In genomic region chr12:12451063-12451462, GRCh38 we compare ENCODE assay signal across 22 cellular contexts.
"Had no signal": no experiment of that assay in that cellular context is flagged by ENCODE, and none has a peak within 500 bp of the region (broad histone marks: within the 10 kb centered on the region; RNA-seq: fewer than 3 reads in every experiment).

No MANE protein-coding gene starts in this region.

- H3K27ac Mint-ChIP-seq: activated CD4-positive, alpha-beta T cell treated with anti-CD3 and anti-CD28 coated beads, Interleukin-2, amount 10 ng/mL, durations not matched to agents 7 days and 5 days; activated CD8-positive, alpha-beta T cell treated with anti-CD3 and anti-CD28 coated beads, Interleukin-2, amount 10 ng/mL, durations not matched to agents 7 days and 5 days; activated naive CD4-positive, alpha-beta T cell treated with anti-CD3 and anti-CD28 coated beads for 36 hours; mesothelial cell of epicardium; nephron; progenitor cell of endocrine pancreas; stimulated activated effector memory CD8-positive, alpha-beta T cell treated with anti-CD3 and anti-CD28 coated beads, Interleukin-12 subunit alpha, Interleukin-12 subunit beta, amount 100 ng/mL, for 72 hours; T-cell had no signal

- H3K27me3 Mint-ChIP-seq: activated CD4-positive, alpha-beta T cell treated with anti-CD3 and anti-CD28 coated beads, Interleukin-2, amount 10 ng/mL, durations not matched to agents 7 days and 5 days; brain; progenitor cell of endocrine pancreas; T-cell had no signal

- H3K36me3 Mint-ChIP-seq: mesothelial cell of epicardium had no signal

- H3K4me3 Mint-ChIP-seq: activated CD4-positive, alpha-beta T cell treated with anti-CD3 and anti-CD28 coated beads, Interleukin-2, amount 10 ng/mL, durations not matched to agents 7 days and 5 days; activated CD8-positive, alpha-beta T cell treated with anti-CD3 and anti-CD28 coated beads, Interleukin-2, amount 10 ng/mL, durations not matched to agents 7 days and 5 days; activated naive CD4-positive, alpha-beta T cell treated with anti-CD3 and anti-CD28 coated beads for 36 hours; activated T-cell treated with anti-CD3 and anti-CD28 coated beads, Interleukin-2, amount 50 U/mL, for 4 hours; brain; mesothelial cell of epicardium; nephron; stimulated activated effector memory CD8-positive, alpha-beta T cell treated with anti-CD3 and anti-CD28 coated beads, Interleukin-12 subunit alpha, Interleukin-12 subunit beta, amount 100 ng/mL, for 72 hours; T-cell had no signal

- H3K9me3 ChIP-seq: gastrocnemius medialis, heart left ventricle, testis, upper lobe of right lung had no signal

- H3K27me3 ChIP-seq: gastrocnemius medialis, heart left ventricle, testis, upper lobe of right lung had no signal

- DNase-seq: activated CD4-positive, alpha-beta T cell treated with anti-CD3 and anti-CD28 coated beads, Interleukin-2, amount 10 ng/mL, durations not matched to agents 7 days and 5 days; activated CD8-positive, alpha-beta T cell treated with anti-CD3 and anti-CD28 coated beads, Interleukin-2, amount 10 ng/mL, durations not matched to agents 7 days and 5 days; activated naive CD4-positive, alpha-beta T cell treated with anti-CD3 and anti-CD28 coated beads for 36 hours; activated T-cell treated with anti-CD3 and anti-CD28 coated beads, Interleukin-2, amount 50 U/mL, for 4 hours; central memory CD4-positive, alpha-beta T cell; gastrocnemius medialis; heart left ventricle; kidney glomerular epithelial cell; right cardiac atrium; stimulated activated CD4-positive, alpha-beta T cell treated with anti-CD3 and anti-CD28 coated beads, Interleukin-4, amount 100 ng/mL, for 24 hours; T-cell; T-helper 9 cell; testis; upper lobe of right lung had no signal

- H3K9me3 Mint-ChIP-seq: activated CD4-positive, alpha-beta T cell treated with anti-CD3 and anti-CD28 coated beads, Interleukin-2, amount 10 ng/mL, durations not matched to agents 7 days and 5 days; activated naive CD4-positive, alpha-beta T cell treated with anti-CD3 and anti-CD28 coated beads for 36 hours; activated T-cell treated with anti-CD3 and anti-CD28 coated beads, Interleukin-2, amount 50 U/mL, for 4 hours; brain; mesothelial cell of epicardium; nephron; stimulated activated effector memory CD8-positive, alpha-beta T cell treated with anti-CD3 and anti-CD28 coated beads, Interleukin-12 subunit alpha, Interleukin-12 subunit beta, amount 100 ng/mL, for 72 hours; T-cell had no signal

- ATAC-seq: activated CD4-positive, CD25-positive, alpha-beta regulatory T cell treated with anti-CD3 and anti-CD28 coated beads, Interleukin-2, amount 50 U/mL, for 24 hours; activated CD8-positive, alpha-beta T cell treated with anti-CD3 and anti-CD28 coated beads, Interleukin-2, amount 10 ng/mL, durations not matched to agents 7 days and 5 days; activated T-cell treated with anti-CD3 and anti-CD28 coated beads, Interleukin-2, amount 50 U/mL, for 4 hours; gastrocnemius medialis; heart left ventricle; right cardiac atrium; stimulated activated effector memory CD8-positive, alpha-beta T cell treated with anti-CD3 and anti-CD28 coated beads, Interleukin-12 subunit alpha, Interleukin-12 subunit beta, amount 100 ng/mL, for 72 hours; T-cell; upper lobe of right lung had no signal

- H3K27ac ChIP-seq: coronary artery, gastrocnemius medialis, heart left ventricle, testis had no signal

- H3K36me3 ChIP-seq: gastrocnemius medialis, heart left ventricle, upper lobe of right lung had no signal

- H3K4me3 ChIP-seq: coronary artery, gastrocnemius medialis, heart left ventricle, skin epidermis, testis, upper lobe of right lung had no signal

- H3K4me1 ChIP-seq: gastrocnemius medialis had no signal
